In genomic region chr7:157888579-157888978, GRCh38 we compare ENCODE assay signal across 23 cellular contexts.
DNase-seq lines count a peak whose midpoint lies in the region; ATAC-seq and TF ChIP-seq lines count a peak whose summit lies in the region.
"Had no signal": no experiment of that assay in that cellular context is flagged by ENCODE, and none has a peak within 500 bp of the region (broad histone marks: within the 10 kb centered on the region; RNA-seq: fewer than 3 reads in every experiment).

No MANE protein-coding gene starts in this region.

- H3F3A ChIP-seq in neural progenitor cell (ENCODE audit: low read depth) = no peaks in the 10 kb centered on the region

- H3K9me3 Mint-ChIP-seq in neural progenitor cell = no peaks in the 10 kb centered on the region
- H3K9me3 Mint-ChIP-seq in natural killer cell treated with Interleukin-12 subunit alpha and Interleukin-12 subunit beta and Interleukin-15 and Interleukin-18, amount 100 ng/mL, for 72 hours = no peaks in the 10 kb centered on the region
- H3K9me3 Mint-ChIP-seq: CD4-positive, CD25-positive, alpha-beta regulatory T cell had no signal

- no peaks in the 10 kb centered on the region for H3K36me3 Mint-ChIP-seq in neural progenitor cell
- H3K36me3 Mint-ChIP-seq in natural killer cell treated with Interleukin-12 subunit alpha and Interleukin-12 subunit beta and Interleukin-15 and Interleukin-18, amount 100 ng/mL, for 72 hours = no peaks in the 10 kb centered on the region
- H3K36me3 Mint-ChIP-seq: CD14-positive monocyte; CD4-positive, alpha-beta memory T cell; CD8-positive, alpha-beta memory T cell had no signal

- H3K79me2 ChIP-seq in neural progenitor cell (ENCODE audit: low read depth) (no peaks in the 10 kb centered on the region), osteoblast (ENCODE audit: insufficient read depth, low read length) (no peaks in the 10 kb centered on the region)

- H3K4me2 ChIP-seq in neural progenitor cell (no peak overlapping the region), osteoblast (ENCODE audit: insufficient read depth, low read length) (no peak overlapping the region)

- no peaks in the 10 kb centered on the region for H3K9me3 ChIP-seq in neural progenitor cell (ENCODE audit: low read depth)
- no peaks in the 10 kb centered on the region for H3K9me3 ChIP-seq in osteoblast (ENCODE audit: low read depth, low read length)
- peaks cover 0 to 22% (median 9%) of the 10 kb centered on the region in 8 donors for H3K9me3 ChIP-seq in spleen
- H3K9me3 ChIP-seq: BE2C had no signal

- H3K27me3 ChIP-seq in neural progenitor cell (no peaks in the 10 kb centered on the region), osteoblast (ENCODE audit: insufficient read depth, low read length) (no peaks in the 10 kb centered on the region), spleen (replicated peaks in 1 of 7) (peaks cover 0 to 35% (median 0%) of the 10 kb centered on the region in 7 donors)
- H3K27me3 ChIP-seq: BE2C, BLaER1 had no signal

- 81 to 85% (median 83%) methylated on average over 11 of the region's 11 CpGs for WGBS in spleen, 5 donors

- TF ChIP-seq POLR2A in spleen (IDR thresholded peaks at IDR 0.05) = no peak

- H3K27ac ChIP-seq in neural progenitor cell (no peak overlapping the region), osteoblast (ENCODE audit: low read depth, low read length) (no peak overlapping the region), spleen (no peak overlapping the region)
- H3K27ac ChIP-seq: BLaER1 had no signal

- H3K9ac ChIP-seq in neural progenitor cell = no peak overlapping the region
- H3K9ac ChIP-seq: BLaER1 had no signal

- peaks cover 3% of the 10 kb centered on the region for H3K27me3 Mint-ChIP-seq in neural progenitor cell (ENCODE audit: insufficient read depth, low read depth)
- H3K27me3 Mint-ChIP-seq in natural killer cell treated with Interleukin-12 subunit alpha and Interleukin-12 subunit beta and Interleukin-15 and Interleukin-18, amount 100 ng/mL, for 72 hours = peaks cover 4 to 8% of the 10 kb centered on the region in 2 donors

- no peak overlapping the region for H3K4me3 Mint-ChIP-seq in neural progenitor cell
- H3K4me3 Mint-ChIP-seq in natural killer cell treated with Interleukin-12 subunit alpha and Interleukin-12 subunit beta and Interleukin-15 and Interleukin-18, amount 100 ng/mL, for 72 hours = no peak overlapping the region
- H3K4me3 Mint-ChIP-seq: CD14-positive monocyte; CD4-positive, alpha-beta memory T cell; CD4-positive, CD25-positive, alpha-beta regulatory T cell; CD8-positive, alpha-beta memory T cell had no signal

- H3K4me3 ChIP-seq in neural progenitor cell = no peak overlapping the region
- no peak overlapping the region for H3K4me3 ChIP-seq in osteoblast (ENCODE audit: insufficient read depth, low read length)
- H3K4me3 ChIP-seq in spleen = no peak overlapping the region
- H3K4me3 ChIP-seq: BLaER1, GM12878 had no signal

- TF ChIP-seq CTCF in neural progenitor cell (IDR thresholded peaks at IDR 0.05) (no peak), osteoblast (IDR thresholded peaks at IDR 0.05; ENCODE audit: extremely low read depth, low read depth, low read length) (no peak), spleen (IDR thresholded peaks at IDR 0.05 in 8 of 11, conservative IDR thresholded peaks at IDR 0.05 in 3 of 11) (no peak)

- DNase-seq in neural progenitor cell (ENCODE audit: low spot score) (no peak), osteoblast (ENCODE audit: insufficient read length, low spot score, missing footprints) (peak; percentile 29), spleen (peak; percentile 14), NCI-H1092 treated with DMSO at 0.1 percent for 48 hours (lab: John Stamatoyannopoulos, UW) (no peak), hypothalamus (lab: John Stamatoyannopoulos, UW) (no peak)
- DNase-seq in natural killer cell treated with Interleukin-12 subunit alpha and Interleukin-12 subunit beta and Interleukin-15 and Interleukin-18, amount 100 ng/mL, for 72 hours (ENCODE audit: low spot score) = no peak
- DNase-seq: 8988T; ACHN; BE2C; C1 segment of cervical spinal cord; CD4-positive, alpha-beta memory T cell; CD4-positive, CD25-positive, alpha-beta regulatory T cell; CD8-positive, alpha-beta memory T cell; COR-L47; DMS 273 treated with DMSO at 0.1 percent for 48 hours; DMS153; DMS53; DND-41; EL; GDM1 had no signal

- H2AFZ ChIP-seq in neural progenitor cell (replicated peaks) = no peak overlapping the region
- H2AFZ ChIP-seq in osteoblast (ENCODE audit: low read length) = no peak overlapping the region

- ATAC-seq in natural killer cell treated with Interleukin-12 subunit alpha and Interleukin-12 subunit beta and Interleukin-15 and Interleukin-18, amount 100 ng/mL, for 72 hours = no peak
- ATAC-seq: GM12878 had no signal

- intact Hi-C loops in spleen (cut with DNase I; ENCODE audit: low total_unique reads) = no loop called here

- H4K20me1 ChIP-seq in neural progenitor cell (ENCODE audit: low read depth) = no peaks in the 10 kb centered on the region
- no peaks in the 10 kb centered on the region for H4K20me1 ChIP-seq in osteoblast (ENCODE audit: insufficient read depth, low read length)
- H4K20me1 ChIP-seq: BLaER1 had no signal

- peak overlapping the region; percentile 53 for H3K27ac Mint-ChIP-seq in neural progenitor cell
- no peak overlapping the region for H3K27ac Mint-ChIP-seq in natural killer cell treated with Interleukin-12 subunit alpha and Interleukin-12 subunit beta and Interleukin-15 and Interleukin-18, amount 100 ng/mL, for 72 hours
- H3K27ac Mint-ChIP-seq: CD8-positive, alpha-beta memory T cell had no signal

- H3K4me1 ChIP-seq in neural progenitor cell (no peaks in the 10 kb centered on the region), osteoblast (ENCODE audit: insufficient read depth, low read length) (no peaks in the 10 kb centered on the region), spleen (no peaks in the 10 kb centered on the region)
- H3K4me1 ChIP-seq: BE2C had no signal

- H3K4me1 Mint-ChIP-seq in neural progenitor cell = no peaks in the 10 kb centered on the region
- H3K4me1 Mint-ChIP-seq in natural killer cell treated with Interleukin-12 subunit alpha and Interleukin-12 subunit beta and Interleukin-15 and Interleukin-18, amount 100 ng/mL, for 72 hours (ENCODE audit: low read depth in 2 of 2) = peaks cover 0 to 7% of the 10 kb centered on the region in 2 donors
- H3K4me1 Mint-ChIP-seq: CD14-positive monocyte had no signal

- no peaks in the 10 kb centered on the region for H3K36me3 ChIP-seq in neural progenitor cell
- no peaks in the 10 kb centered on the region for H3K36me3 ChIP-seq in osteoblast (ENCODE audit: insufficient read depth, low read length)
- no peaks in the 10 kb centered on the region for H3K36me3 ChIP-seq in spleen
- H3K36me3 ChIP-seq: BE2C, BLaER1 had no signal

Comparison
In these comparisons a context has a peak if more than half of its experiments do, and no peak if none do; other contexts are left out.
1. DNase-seq: peak in osteoblast (single experiment) and spleen (single experiment); none in neural progenitor cell (single experiment), NCI-H1092 treated with DMSO at 0.1 percent for 48 hours (single experiment), hypothalamus (0 of 51) and natural killer cell treated with Interleukin-12 subunit alpha and Interleukin-12 subunit beta and Interleukin-15 and Interleukin-18, amount 100 ng/mL, for 72 hours (single experiment).